In the genomic region with DNA sequence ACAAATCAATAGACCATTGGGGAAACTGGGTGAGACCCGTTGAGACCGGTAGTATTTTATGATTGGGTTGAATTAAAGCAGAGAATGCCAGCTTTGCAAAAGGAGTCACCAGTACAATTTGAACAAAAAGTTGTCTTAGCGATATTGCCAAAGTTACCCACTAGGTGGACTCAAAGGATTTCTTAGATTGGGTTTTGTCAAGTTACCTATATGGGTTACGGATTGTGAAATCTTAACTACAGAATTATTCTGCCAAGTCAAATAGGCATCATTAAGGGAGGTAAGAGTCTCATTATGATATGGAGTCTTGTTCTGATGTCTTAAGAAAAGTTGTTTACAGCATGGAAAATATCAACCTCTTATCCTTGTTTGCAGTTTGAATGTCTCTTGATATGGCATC, we compare ENCODE assay signal across 12 cellular contexts. TPM values are rescaled to one million over a fixed set of nuclear protein-coding genes. Genes with fewer than 3 reads are reported as not detected.
A peak's percentile ranks its signal among the peaks of the same experiment; 100 is the strongest.
DNase-seq lines count a peak whose midpoint lies in the region; ATAC-seq and TF ChIP-seq lines count a peak whose summit lies in the region.
"Had no signal": no experiment of that assay in that cellular context is flagged by ENCODE, and none has a peak within 500 bp of the region (broad histone marks: within the 10 kb centered on the region; RNA-seq: fewer than 3 reads in every experiment).

No MANE protein-coding gene starts in this region.

- H3K23ac ChIP-seq in trophoblast cell (ENCODE audit: low read length): no peak overlapping the region

- H3K27me3 ChIP-seq in MM.1S (replicated peaks; ENCODE audit: insufficient read depth, low read length): no peaks in the 10 kb centered on the region
- no peaks in the 10 kb centered on the region for H3K27me3 ChIP-seq in body of pancreas
- H3K27me3 ChIP-seq in trophoblast cell (ENCODE audit: insufficient read depth, low read length): no peaks in the 10 kb centered on the region

- H3K14ac ChIP-seq in trophoblast cell (ENCODE audit: low read length): no peak overlapping the region

- H2AFZ ChIP-seq in MM.1S (ENCODE audit: low read length): no peak overlapping the region
- no peak overlapping the region for H2AFZ ChIP-seq in trophoblast cell (ENCODE audit: insufficient read depth, low read length, poor library complexity)

- no peak overlapping the region for H4K8ac ChIP-seq in trophoblast cell (ENCODE audit: low read depth, low read length)

- H3K4me3 ChIP-seq in MM.1S (ENCODE audit: low read length) (no peak overlapping the region), body of pancreas (no peak overlapping the region), trophoblast cell (ENCODE audit: low read depth, low read length) (no peak overlapping the region)
- H3K4me3 ChIP-seq: psoas muscle had no signal

- H3K4ac ChIP-seq in trophoblast cell (ENCODE audit: low read depth, low read length): no peak overlapping the region

- no peaks in the 10 kb centered on the region for H3K79me1 ChIP-seq in trophoblast cell (ENCODE audit: low read length)

- intact Hi-C loops in body of pancreas (cut with DNase I) (no loop called here), posterior vena cava (cut with DNase I) (no loop called here)

- no peak overlapping the region for H4K12ac ChIP-seq in trophoblast cell (ENCODE audit: low read depth, low read length)

- no peak overlapping the region for H4K91ac ChIP-seq in trophoblast cell (ENCODE audit: low read depth, low read length)

- no peak overlapping the region for H2BK12ac ChIP-seq in trophoblast cell (ENCODE audit: low read length)

- H3K18ac ChIP-seq in trophoblast cell (ENCODE audit: low read length): no peak overlapping the region

- no peak for TF ChIP-seq POLR2A in body of pancreas (IDR thresholded peaks at IDR 0.05)

- H3K36me3 ChIP-seq in MM.1S (replicated peaks; ENCODE audit: insufficient read depth, low read length) (no peaks in the 10 kb centered on the region), body of pancreas (replicated peaks in 1 of 2; ENCODE audit: insufficient read depth in 1 of 2, low read depth in 2 of 2) (no peaks in the 10 kb centered on the region), trophoblast cell (ENCODE audit: control insufficient read depth in 1 of 2, insufficient read depth in 2 of 2, low read length in 2 of 2) (no peaks in the 10 kb centered on the region)

- no peak overlapping the region for H2AK5ac ChIP-seq in trophoblast cell (ENCODE audit: low read length)

- DNase-seq in NCI-H1092 treated with DMSO at 0.1 percent for 48 hours (lab: John Stamatoyannopoulos, UW) (peak; percentile 24), NCI-H1092 (lab: John Stamatoyannopoulos, UW) (no peak), MM.1S (peak; percentile 34), body of pancreas (no peak), trophoblast cell (peak; percentile 3 to 65), posterior vena cava (ENCODE audit: low spot score) (no peak)
- DNase-seq in effector CD8-positive, alpha-beta T cell (lab: John Stamatoyannopoulos, UW): no peak
- DNase-seq: activated naive CD4-positive, alpha-beta T cell; head of caudate nucleus; psoas muscle; stimulated activated naive CD4-positive, alpha-beta T cell had no signal

- no peak overlapping the region for H2BK5ac ChIP-seq in trophoblast cell (ENCODE audit: low read depth, low read length, poor library complexity)

- no peak overlapping the region for H3K27ac ChIP-seq in MM.1S (ENCODE audit: low read length)
- H3K27ac ChIP-seq in body of pancreas: no peak overlapping the region
- no peak overlapping the region for H3K27ac ChIP-seq in trophoblast cell (ENCODE audit: low read depth, low read length)
- H3K27ac ChIP-seq: psoas muscle had no signal

- ATAC-seq in body of pancreas (no peak), HG03045 (IDR thresholded peaks at IDR 0.05; ENCODE audit: unreplicated experiment) (no peak)
- ATAC-seq: psoas muscle had no signal

- H2BK120ac ChIP-seq in trophoblast cell (ENCODE audit: insufficient read depth, low read length, poor library complexity): no peak overlapping the region

- no peaks in the 10 kb centered on the region for H3F3A ChIP-seq in MM.1S (ENCODE audit: insufficient read depth, low read length)

- H3K79me2 ChIP-seq in MM.1S (ENCODE audit: low read length) (no peaks in the 10 kb centered on the region), trophoblast cell (ENCODE audit: control insufficient read depth, insufficient read depth, low read length, poor library complexity) (no peaks in the 10 kb centered on the region)

- H3K9me3 ChIP-seq in MM.1S (replicated peaks; ENCODE audit: insufficient read depth, low read length): no peaks in the 10 kb centered on the region
- H3K9me3 ChIP-seq in body of pancreas: no peaks in the 10 kb centered on the region
- no peaks in the 10 kb centered on the region for H3K9me3 ChIP-seq in trophoblast cell (ENCODE audit: insufficient read depth, low read depth, low read length)
- H3K9me3 ChIP-seq: psoas muscle had no signal

- WGBS in body of pancreas, 2 donors: 38 to 42% methylated on average over 4 of the region's 4 CpGs
- WGBS in trophoblast cell (ENCODE audit: extremely low coverage, insufficient coverage, insufficient read length): no CpG with 5 or more reads among the region's 4 CpGs

- TF ChIP-seq CTCF in MM.1S (IDR thresholded peaks at IDR 0.05; ENCODE audit: low read length): peak; percentile 33
- TF ChIP-seq CTCF in body of pancreas (IDR thresholded peaks at IDR 0.05): peak in 4 of 7 experiments; percentile 11 to 34 (median 26)

- H4K20me1 ChIP-seq in MM.1S (ENCODE audit: insufficient read depth, low read length): no peaks in the 10 kb centered on the region

- H3K4me2 ChIP-seq in MM.1S (ENCODE audit: low read depth, low read length) (no peak overlapping the region), trophoblast cell (ENCODE audit: low read length) (no peak overlapping the region)

- H3K9me2 ChIP-seq in MM.1S (replicated peaks; ENCODE audit: insufficient read depth, low read length): no peaks in the 10 kb centered on the region

- H3K4me1 ChIP-seq in MM.1S (ENCODE audit: low read length): peaks cover 12% of the 10 kb centered on the region
- H3K4me1 ChIP-seq in body of pancreas: no peaks in the 10 kb centered on the region
- no peaks in the 10 kb centered on the region for H3K4me1 ChIP-seq in trophoblast cell (ENCODE audit: control insufficient read depth in 1 of 2, insufficient read depth in 2 of 2, low read length in 2 of 2)
- H3K4me1 ChIP-seq: psoas muscle had no signal

- no peak overlapping the region for H3K9ac ChIP-seq in MM.1S (ENCODE audit: low read length)
- no peak overlapping the region for H3K9ac ChIP-seq in trophoblast cell (ENCODE audit: low read length)

RNA-seq across cellular contexts. Expression of a gene that starts 15.0 kb away (rescaled TPM):
- total RNA-seq in body of pancreas (not detected), posterior vena cava (not detected)
- polyA plus RNA-seq in trophoblast cell (2013): not detected in 2 replicates
- total RNA-seq: psoas muscle had no signal
- polyA plus RNA-seq: psoas muscle had no signal

RNA-seq across cellular contexts. Expression of a gene that starts 19.9 kb away (rescaled TPM):
- total RNA-seq in body of pancreas: not detected
- polyA plus RNA-seq in trophoblast cell (2013): not detected in 2 replicates
- not detected for total RNA-seq in posterior vena cava
- total RNA-seq: psoas muscle had no signal
- polyA plus RNA-seq: psoas muscle had no signal

RNA-seq across cellular contexts. Expression of a gene that starts 24.7 kb away (rescaled TPM):
- total RNA-seq in body of pancreas: not detected
- polyA plus RNA-seq in trophoblast cell (2013): not detected in 2 replicates
- total RNA-seq in posterior vena cava: not detected
- total RNA-seq: psoas muscle had no signal
- polyA plus RNA-seq: psoas muscle had no signal

RNA-seq across cellular contexts. Expression of a gene that starts 29.6 kb away (rescaled TPM):
- total RNA-seq in body of pancreas (not detected), posterior vena cava (not detected)
- polyA plus RNA-seq in trophoblast cell (2013): not detected in 2 replicates
- total RNA-seq: psoas muscle had no signal
- polyA plus RNA-seq: psoas muscle had no signal

RNA-seq across cellular contexts. Expression of a gene that starts 34.4 kb away (rescaled TPM):
- total RNA-seq in body of pancreas: not detected
- not detected in 2 replicates for polyA plus RNA-seq in trophoblast cell (2013)
- not detected for total RNA-seq in posterior vena cava
- total RNA-seq: psoas muscle had no signal
- polyA plus RNA-seq: psoas muscle had no signal

Comparison
In these comparisons a context has a peak if more than half of its experiments do, and no peak if none do; other contexts are left out.
1. DNase-seq: peak in NCI-H1092 treated with DMSO at 0.1 percent for 48 hours (single experiment), MM.1S (single experiment) and trophoblast cell (2 of 2); none in NCI-H1092 (single experiment), body of pancreas (0 of 4), effector CD8-positive, alpha-beta T cell (single experiment) and posterior vena cava (single experiment).